8 cellular contexts compared by ENCODE assay signal in the genomic region with DNA sequence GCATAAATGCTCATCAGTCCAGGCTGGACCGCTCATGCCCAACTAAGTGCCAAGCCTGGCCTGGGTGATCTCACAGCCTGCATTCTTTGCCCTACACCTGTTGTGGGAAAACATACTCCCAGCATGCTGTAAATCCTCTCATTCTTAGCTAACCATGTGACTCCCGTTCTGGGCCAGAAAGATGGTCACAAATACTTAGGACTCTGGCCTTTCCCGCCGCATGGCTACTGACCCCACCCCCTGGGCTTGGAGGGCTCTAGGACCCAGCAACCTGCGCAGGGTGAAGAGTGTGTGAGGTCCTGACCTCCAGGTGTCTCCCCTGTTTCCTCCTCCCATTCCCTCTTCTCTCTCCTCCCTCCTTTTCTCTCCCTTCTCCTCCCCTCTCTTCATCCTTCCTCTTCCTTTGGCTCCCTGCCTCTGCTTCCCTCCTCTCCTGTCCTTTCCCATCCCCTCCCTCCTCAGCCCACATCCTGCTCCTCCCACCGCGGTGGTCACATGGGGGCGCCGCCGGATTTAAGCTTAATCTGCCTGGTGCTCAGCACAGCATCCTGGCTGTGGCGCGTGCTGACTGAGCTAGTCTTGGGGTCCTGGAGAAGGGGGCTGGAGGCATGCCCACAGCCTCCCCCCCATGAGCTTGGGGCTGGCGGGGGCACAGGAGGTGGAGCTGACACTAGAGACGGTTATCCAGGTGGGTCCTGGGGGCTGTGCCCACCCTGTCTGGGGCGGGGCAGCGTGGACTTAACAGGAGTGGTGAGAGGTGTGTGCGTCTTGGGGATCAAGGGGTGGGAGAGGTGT. TPM values are rescaled to one million over a fixed set of nuclear protein-coding genes. Genes with fewer than 3 reads are reported as not detected.
DNase-seq lines count a peak whose midpoint lies in the region; FAIRE-seq and TF ChIP-seq lines count a peak whose summit lies in the region.

A gene with protein sequence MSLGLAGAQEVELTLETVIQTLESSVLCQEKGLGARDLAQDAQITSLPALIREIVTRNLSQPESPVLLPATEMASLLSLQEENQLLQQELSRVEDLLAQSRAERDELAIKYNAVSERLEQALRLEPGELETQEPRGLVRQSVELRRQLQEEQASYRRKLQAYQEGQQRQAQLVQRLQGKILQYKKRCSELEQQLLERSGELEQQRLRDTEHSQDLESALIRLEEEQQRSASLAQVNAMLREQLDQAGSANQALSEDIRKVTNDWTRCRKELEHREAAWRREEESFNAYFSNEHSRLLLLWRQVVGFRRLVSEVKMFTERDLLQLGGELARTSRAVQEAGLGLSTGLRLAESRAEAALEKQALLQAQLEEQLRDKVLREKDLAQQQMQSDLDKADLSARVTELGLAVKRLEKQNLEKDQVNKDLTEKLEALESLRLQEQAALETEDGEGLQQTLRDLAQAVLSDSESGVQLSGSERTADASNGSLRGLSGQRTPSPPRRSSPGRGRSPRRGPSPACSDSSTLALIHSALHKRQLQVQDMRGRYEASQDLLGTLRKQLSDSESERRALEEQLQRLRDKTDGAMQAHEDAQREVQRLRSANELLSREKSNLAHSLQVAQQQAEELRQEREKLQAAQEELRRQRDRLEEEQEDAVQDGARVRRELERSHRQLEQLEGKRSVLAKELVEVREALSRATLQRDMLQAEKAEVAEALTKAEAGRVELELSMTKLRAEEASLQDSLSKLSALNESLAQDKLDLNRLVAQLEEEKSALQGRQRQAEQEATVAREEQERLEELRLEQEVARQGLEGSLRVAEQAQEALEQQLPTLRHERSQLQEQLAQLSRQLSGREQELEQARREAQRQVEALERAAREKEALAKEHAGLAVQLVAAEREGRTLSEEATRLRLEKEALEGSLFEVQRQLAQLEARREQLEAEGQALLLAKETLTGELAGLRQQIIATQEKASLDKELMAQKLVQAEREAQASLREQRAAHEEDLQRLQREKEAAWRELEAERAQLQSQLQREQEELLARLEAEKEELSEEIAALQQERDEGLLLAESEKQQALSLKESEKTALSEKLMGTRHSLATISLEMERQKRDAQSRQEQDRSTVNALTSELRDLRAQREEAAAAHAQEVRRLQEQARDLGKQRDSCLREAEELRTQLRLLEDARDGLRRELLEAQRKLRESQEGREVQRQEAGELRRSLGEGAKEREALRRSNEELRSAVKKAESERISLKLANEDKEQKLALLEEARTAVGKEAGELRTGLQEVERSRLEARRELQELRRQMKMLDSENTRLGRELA (N-terminal part only) (plus strand): TSS at position 541 of the 795 bp plus-strand sequence. CDS start 88 bp downstream, at position 629.

- H3K27ac ChIP-seq in BLaER1 = peak within 1 kb of the TSS; percentile 49
- H3K27ac ChIP-seq in endodermal cell (ENCODE audit: low read depth, low read length) = no peak within 1 kb of the TSS

- peak; percentile 36 for DNase-seq in T-helper 9 cell
- DNase-seq in endodermal cell = peak; percentile 98
- peak; percentile 48 to 72 for DNase-seq in mesothelial cell of epicardium (ENCODE audit: low spot score in 2 of 2, unreplicated experiment in 2 of 2)
- peak; percentile 77 for DNase-seq in urothelium cell line (ENCODE audit: low spot score)
- DNase-seq in T1000 (lab: John Stamatoyannopoulos, UW) = no peak
- DNase-seq in central memory CD4-positive, alpha-beta T cell = no peak

- H4K20me1 ChIP-seq in BLaER1 = peaks cover 37% of the 10 kb centered on the region

- H3K27me3 Mint-ChIP-seq in IgD-negative memory B cell (peaks cover 24% of the 10 kb centered on the region), endodermal cell (ENCODE audit: insufficient read depth) (no peaks in the 10 kb centered on the region), mesothelial cell of epicardium (ENCODE audit: low read depth) (no peaks in the 10 kb centered on the region)

- H3K36me3 Mint-ChIP-seq in IgD-negative memory B cell (no peaks in the 10 kb centered on the region), endodermal cell (ENCODE audit: low read depth) (no peaks in the 10 kb centered on the region), mesothelial cell of epicardium (no peaks in the 10 kb centered on the region)

- peak within 1 kb of the TSS in 3 of 4 donors; percentile 41 to 84 (median 70) for H3K4me3 Mint-ChIP-seq in IgD-negative memory B cell
- H3K4me3 Mint-ChIP-seq in endodermal cell = peak within 1 kb of the TSS; percentile 64
- H3K4me3 Mint-ChIP-seq in mesothelial cell of epicardium = peak within 1 kb of the TSS; percentile 60

- H3K4me1 ChIP-seq in BLaER1 = peaks cover 34% of the 10 kb centered on the region
- peaks cover 7% of the 10 kb centered on the region for H3K4me1 ChIP-seq in endodermal cell (ENCODE audit: control insufficient read depth, insufficient read depth, low read length)

- H3K9ac ChIP-seq in BLaER1 (peak within 1 kb of the TSS; percentile 51), endodermal cell (ENCODE audit: extremely low read depth, low read length, poor library complexity, severe bottlenecking) (no peak within 1 kb of the TSS)

- no peak for TF ChIP-seq CTCF in endodermal cell (conservative IDR thresholded peaks at IDR 0.05)
- TF ChIP-seq CTCF in mesothelial cell of epicardium (IDR thresholded peaks at IDR 0.05; ENCODE audit: unreplicated experiment) = no peak

- H3K36me3 ChIP-seq in BLaER1 (no peaks in the 10 kb centered on the region), endodermal cell (ENCODE audit: control insufficient read depth, insufficient read depth, low read length) (no peaks in the 10 kb centered on the region)

- H3K27ac Mint-ChIP-seq in IgD-negative memory B cell = no peak within 1 kb of the TSS
- peak within 1 kb of the TSS; percentile 72 for H3K27ac Mint-ChIP-seq in endodermal cell
- peak within 1 kb of the TSS; percentile 75 for H3K27ac Mint-ChIP-seq in mesothelial cell of epicardium

- WGBS in endodermal cell (ENCODE audit: insufficient coverage in 1 of 2, insufficient read length in 1 of 2), 2 experiments = 19 to 21% methylated on average over 14 to 17 of the region's 17 CpGs

- H3K4me2 ChIP-seq in BLaER1 = peak within 1 kb of the TSS; percentile 84

- H3K4me3 ChIP-seq in BLaER1 (peak within 1 kb of the TSS; percentile 34), endodermal cell (ENCODE audit: low read length) (peak within 1 kb of the TSS; percentile 76)

- H3K27me3 ChIP-seq in BLaER1 = no peaks in the 10 kb centered on the region
- no peaks in the 10 kb centered on the region for H3K27me3 ChIP-seq in endodermal cell (ENCODE audit: control insufficient read depth, insufficient read depth, low read length, poor library complexity, severe bottlenecking)

- FAIRE-seq in urothelium cell line (lab: Jason Lieb, UNC) = peak; percentile 13

- H3K9me3 ChIP-seq in BLaER1 (no peaks in the 10 kb centered on the region), endodermal cell (ENCODE audit: control insufficient read depth, low read length) (no peaks in the 10 kb centered on the region)

- peaks cover 3 to 15% (median 5%) of the 10 kb centered on the region in 3 donors for H3K4me1 Mint-ChIP-seq in IgD-negative memory B cell
- H3K4me1 Mint-ChIP-seq in endodermal cell = peaks cover 8% of the 10 kb centered on the region
- H3K4me1 Mint-ChIP-seq in mesothelial cell of epicardium = peaks cover 16% of the 10 kb centered on the region

- H3K9me3 Mint-ChIP-seq in IgD-negative memory B cell = no peaks in the 10 kb centered on the region
- no peaks in the 10 kb centered on the region for H3K9me3 Mint-ChIP-seq in endodermal cell
- no peaks in the 10 kb centered on the region for H3K9me3 Mint-ChIP-seq in mesothelial cell of epicardium

RNA-seq across cellular contexts. Expression of the gene that starts here (rescaled TPM):
- 3.9 TPM for polyA plus RNA-seq in IgD-negative memory B cell
- total RNA-seq in endodermal cell (10 to 100 TPM; 58.4 to 61.8 TPM), mesothelial cell of epicardium (81.3 to 86.4 TPM (median 86.1 TPM) in 3 replicates)
- polyA plus RNA-seq in endodermal cell (2013, experiment 1 of 2) = 38.9 TPM
- 33.9 TPM for polyA plus RNA-seq in endodermal cell (2013, experiment 2 of 2)

Comparison
In these comparisons a context has a peak if more than half of its experiments do, and no peak if none do; other contexts are left out.
1. H3K27ac Mint-ChIP-seq: peak in endodermal cell (single experiment) and mesothelial cell of epicardium (single experiment); none in IgD-negative memory B cell (0 of 3).
2. DNase-seq: peak in T-helper 9 cell (single experiment), endodermal cell (single experiment), mesothelial cell of epicardium (2 of 2) and urothelium cell line (single experiment); none in T1000 (single experiment) and central memory CD4-positive, alpha-beta T cell (single experiment).
3. Peak in every context shown above with its lines, with median percentiles within 50 percentile points of each other: H3K4me3 Mint-ChIP-seq.